Comparison of ENCODE assay signal across 9 cellular contexts in genomic region chr2:88919087-88919738, GRCh38.
DNase-seq lines count a peak whose midpoint lies in the region; ATAC-seq, FAIRE-seq and TF ChIP-seq lines count a peak whose summit lies in the region.
"Had no signal": no experiment of that assay in that cellular context is flagged by ENCODE, and none has a peak within 500 bp of the region (broad histone marks: within the 10 kb centered on the region; RNA-seq: fewer than 3 reads in every experiment).

No MANE protein-coding gene starts in this region.

- TF ChIP-seq CTCF in D721Med (IDR thresholded peaks at IDR 0.05; ENCODE audit: insufficient read depth, missing control alignments) (peak; percentile 26), brain microvascular endothelial cell (IDR thresholded peaks at IDR 0.05; ENCODE audit: low read depth, low read length, missing control alignments) (peak; percentile 49), ovary (IDR thresholded peaks at IDR 0.05) (no peak)

- TF ChIP-seq EP300 in Ishikawa (IDR thresholded peaks at IDR 0.05; ENCODE audit: borderline replicate concordance) (no peak), ovary (IDR thresholded peaks at IDR 0.05) (no peak)

- H3K36me3 ChIP-seq in brain microvascular endothelial cell (replicated peaks) (no peaks in the 10 kb centered on the region), ovary (no peaks in the 10 kb centered on the region)

- DNase-seq in D721Med (ENCODE audit: insufficient read length, low spot score) = no peak
- DNase-seq in brain microvascular endothelial cell = peak; percentile 14
- peak; percentile 17 for DNase-seq in myocyte (ENCODE audit: low read depth)
- DNase-seq in NCI-H2029 treated with DMSO at 0.1 percent for 48 hours (lab: John Stamatoyannopoulos, UW) = no peak
- DNase-seq in COR-L47 (lab: John Stamatoyannopoulos, UW) = no peak
- no peak for DNase-seq in ovary
- DNase-seq: T-helper 1 cell had no signal

- H3K4me3 ChIP-seq in brain microvascular endothelial cell (ENCODE audit: low read depth, low read length) (no peak overlapping the region), ovary (no peak overlapping the region)

- in situ Hi-C loops in brain microvascular endothelial cell (cut with HindIII; ENCODE audit: low pct_ligation_motif_present, low sequenced_read_pairs) = no loop called here

- no peak overlapping the region for H3K27ac ChIP-seq in brain microvascular endothelial cell
- H3K27ac ChIP-seq in ovary = no peak overlapping the region

- H3K27me3 ChIP-seq in brain microvascular endothelial cell (replicated peaks) = no peaks in the 10 kb centered on the region
- no peaks in the 10 kb centered on the region for H3K27me3 ChIP-seq in ovary

- no peaks in the 10 kb centered on the region for H3K4me1 ChIP-seq in ovary (ENCODE audit: insufficient read depth)

- no peak for TF ChIP-seq POLR2A in ovary (IDR thresholded peaks at IDR 0.05)

- no peak for ATAC-seq in GM21737 (IDR thresholded peaks at IDR 0.05; ENCODE audit: unreplicated experiment)

- WGBS in ovary, 3 donors = 67 to 71% (median 67%) methylated on average over 7 of the region's 7 CpGs

- no peak for FAIRE-seq in D721Med (lab: Jason Lieb, UNC)

- intact Hi-C loops in ovary (cut with DNase I) = no loop called here

- no peaks in the 10 kb centered on the region for H3K9me3 ChIP-seq in ovary

- TF ChIP-seq RAD21 in Ishikawa (IDR thresholded peaks at IDR 0.05; ENCODE audit: low read depth) = peak; percentile 23; the same call in 1 of the 2 replicates

TF ChIP-seq in Ishikawa, 13 proteins besides CTCF, POLR2A, EP300 and RAD21:
- no peak for TF ChIP-seq CEBPB (IDR thresholded peaks at IDR 0.05)
- TF ChIP-seq TEAD4 (IDR thresholded peaks at IDR 0.05) = no peak
- TF ChIP-seq YY1 (IDR thresholded peaks at IDR 0.05; ENCODE audit: low read depth) = no peak
- TF ChIP-seq CREB1 (IDR thresholded peaks at IDR 0.05; ENCODE audit: low read depth) = no peak
- no peak for TF ChIP-seq REST (IDR thresholded peaks at IDR 0.05; ENCODE audit: low read depth)
- TF ChIP-seq FOXM1 (IDR thresholded peaks at IDR 0.05; ENCODE audit: borderline replicate concordance, low read depth) = no peak
- TF ChIP-seq USF1 (IDR thresholded peaks at IDR 0.05) = no peak
- no peak for TF ChIP-seq MAX (IDR thresholded peaks at IDR 0.05)
- no peak for TF ChIP-seq TCF12 (IDR thresholded peaks at IDR 0.05; ENCODE audit: low read depth)
- no peak for TF ChIP-seq TAF1 (IDR thresholded peaks at IDR 0.05; ENCODE audit: low read depth)
- TF ChIP-seq EGR1 (IDR thresholded peaks at IDR 0.05) = no peak
- no peak for TF ChIP-seq ZBTB7A (IDR thresholded peaks at IDR 0.05; ENCODE audit: low read depth)
- TF ChIP-seq NFIC (IDR thresholded peaks at IDR 0.05) = no peak
TF ChIP-seq in Ishikawa: peak in this region for 0.

Comparison
In these comparisons a context has a peak if more than half of its experiments do, and no peak if none do; other contexts are left out.
1. DNase-seq: peak in brain microvascular endothelial cell (single experiment) and myocyte (single experiment); none in D721Med (single experiment), NCI-H2029 treated with DMSO at 0.1 percent for 48 hours (single experiment), COR-L47 (single experiment) and ovary (0 of 5).
2. CTCF ChIP-seq: peak in D721Med (single experiment) and brain microvascular endothelial cell (single experiment); none in ovary (0 of 3).